Comparison of ENCODE assay signal across 1 cellular context in the genomic region with DNA sequence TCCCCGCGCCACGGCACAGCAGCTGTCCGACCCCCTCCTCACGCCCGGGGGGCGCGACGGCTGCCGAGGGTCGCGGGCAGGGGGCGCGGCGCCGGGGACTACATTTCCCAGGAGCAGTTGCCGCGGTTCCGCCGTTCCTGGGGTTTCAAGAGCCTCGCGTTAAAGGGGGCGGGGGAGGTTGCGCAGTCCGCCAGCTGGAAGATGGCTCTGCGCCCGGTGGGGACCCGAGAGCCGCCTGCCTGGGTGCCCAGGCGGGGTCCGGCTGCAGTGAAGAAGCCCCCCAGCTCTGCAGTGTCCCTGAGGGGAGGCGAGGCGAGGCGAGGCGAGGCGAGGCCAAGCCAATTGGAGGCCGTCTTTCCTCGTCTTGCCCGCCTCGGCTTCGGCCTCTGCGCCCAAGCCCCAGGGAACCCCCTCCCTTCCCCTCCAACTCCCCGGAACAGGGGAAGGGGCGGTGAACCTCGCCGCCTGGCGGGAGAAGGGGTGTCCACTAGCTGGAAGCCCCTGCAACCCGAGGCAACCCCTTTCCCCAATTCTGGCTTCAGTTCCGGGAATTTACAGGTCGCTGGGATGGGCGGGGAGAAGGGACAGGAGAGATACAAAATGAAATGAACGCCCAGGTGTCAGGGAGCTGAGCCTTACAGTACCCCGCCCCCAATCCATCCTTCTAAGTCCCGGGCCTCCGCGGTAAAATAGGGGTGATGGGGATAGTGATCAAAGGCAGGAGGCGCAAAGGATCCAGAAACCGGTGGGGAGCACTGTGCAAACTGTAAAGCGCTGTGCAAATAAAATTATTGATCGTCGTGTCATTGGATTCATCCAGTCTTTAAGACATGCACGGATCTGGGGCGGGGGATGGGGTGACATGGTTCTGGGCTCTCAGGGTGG.
TF ChIP-seq lines count a peak whose summit lies in the region.

No MANE protein-coding gene starts in this region.

TF ChIP-seq in WTC11, 78 proteins besides CTCF, POLR2A, EP300 and RAD21 (continued from another document):
- TF ChIP-seq, protein P1, sequence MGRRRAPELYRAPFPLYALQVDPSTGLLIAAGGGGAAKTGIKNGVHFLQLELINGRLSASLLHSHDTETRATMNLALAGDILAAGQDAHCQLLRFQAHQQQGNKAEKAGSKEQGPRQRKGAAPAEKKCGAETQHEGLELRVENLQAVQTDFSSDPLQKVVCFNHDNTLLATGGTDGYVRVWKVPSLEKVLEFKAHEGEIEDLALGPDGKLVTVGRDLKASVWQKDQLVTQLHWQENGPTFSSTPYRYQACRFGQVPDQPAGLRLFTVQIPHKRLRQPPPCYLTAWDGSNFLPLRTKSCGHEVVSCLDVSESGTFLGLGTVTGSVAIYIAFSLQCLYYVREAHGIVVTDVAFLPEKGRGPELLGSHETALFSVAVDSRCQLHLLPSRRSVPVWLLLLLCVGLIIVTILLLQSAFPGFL (CRISPR knock-in tag; IDR thresholded peaks at IDR 0.05; ENCODE audit: borderline replicate concordance): no peak
- no peak for TF ChIP-seq ESRRA (CRISPR knock-in tag; IDR thresholded peaks at IDR 0.05; ENCODE audit: borderline replicate concordance)
- no peak for TF ChIP-seq CBFB (CRISPR knock-in tag; IDR thresholded peaks at IDR 0.05; ENCODE audit: low read depth)
- TF ChIP-seq, protein P2, sequence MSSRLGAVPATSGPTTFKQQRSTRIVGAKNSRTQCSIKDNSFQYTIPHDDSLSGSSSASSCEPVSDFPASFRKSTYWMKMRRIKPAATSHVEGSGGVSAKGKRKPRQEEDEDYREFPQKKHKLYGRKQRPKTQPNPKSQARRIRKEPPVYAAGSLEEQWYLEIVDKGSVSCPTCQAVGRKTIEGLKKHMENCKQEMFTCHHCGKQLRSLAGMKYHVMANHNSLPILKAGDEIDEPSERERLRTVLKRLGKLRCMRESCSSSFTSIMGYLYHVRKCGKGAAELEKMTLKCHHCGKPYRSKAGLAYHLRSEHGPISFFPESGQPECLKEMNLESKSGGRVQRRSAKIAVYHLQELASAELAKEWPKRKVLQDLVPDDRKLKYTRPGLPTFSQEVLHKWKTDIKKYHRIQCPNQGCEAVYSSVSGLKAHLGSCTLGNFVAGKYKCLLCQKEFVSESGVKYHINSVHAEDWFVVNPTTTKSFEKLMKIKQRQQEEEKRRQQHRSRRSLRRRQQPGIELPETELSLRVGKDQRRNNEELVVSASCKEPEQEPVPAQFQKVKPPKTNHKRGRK (CRISPR knock-in tag; IDR thresholded peaks at IDR 0.05; ENCODE audit: borderline replicate concordance): no peak
- no peak; the same call in 1 of the 2 replicates for TF ChIP-seq TP53 (CRISPR knock-in tag; IDR thresholded peaks at IDR 0.05)
- no peak for TF ChIP-seq FOXK1 (CRISPR knock-in tag; IDR thresholded peaks at IDR 0.05)
- no peak for TF ChIP-seq KAT7 (CRISPR knock-in tag; IDR thresholded peaks at IDR 0.05; ENCODE audit: borderline replicate concordance)
- TF ChIP-seq NR3C1 (CRISPR knock-in tag; conservative IDR thresholded peaks at IDR 0.05; ENCODE audit: low read depth): 0 out of 2 replicates have a peak, but pooled peaks have one; percentile 52
- TF ChIP-seq JAZF1 (CRISPR knock-in tag; IDR thresholded peaks at IDR 0.05): no peak
- TF ChIP-seq, protein P3, sequence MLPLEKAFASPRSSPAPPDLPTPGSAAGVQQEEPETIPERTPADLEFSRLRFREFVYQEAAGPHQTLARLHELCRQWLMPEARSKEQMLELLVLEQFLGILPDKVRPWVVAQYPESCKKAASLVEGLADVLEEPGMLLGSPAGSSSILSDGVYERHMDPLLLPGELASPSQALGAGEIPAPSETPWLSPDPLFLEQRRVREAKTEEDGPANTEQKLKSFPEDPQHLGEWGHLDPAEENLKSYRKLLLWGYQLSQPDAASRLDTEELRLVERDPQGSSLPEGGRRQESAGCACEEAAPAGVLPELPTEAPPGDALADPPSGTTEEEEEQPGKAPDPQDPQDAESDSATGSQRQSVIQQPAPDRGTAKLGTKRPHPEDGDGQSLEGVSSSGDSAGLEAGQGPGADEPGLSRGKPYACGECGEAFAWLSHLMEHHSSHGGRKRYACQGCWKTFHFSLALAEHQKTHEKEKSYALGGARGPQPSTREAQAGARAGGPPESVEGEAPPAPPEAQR (CRISPR knock-in tag; IDR thresholded peaks at IDR 0.05): no peak
- peak; percentile 45; the same call in 1 of the 2 replicates for TF ChIP-seq FOXP1 (CRISPR knock-in tag; IDR thresholded peaks at IDR 0.05; ENCODE audit: borderline replicate concordance)
- TF ChIP-seq NFE2L1 (CRISPR knock-in tag; IDR thresholded peaks at IDR 0.05): no peak
- TF ChIP-seq, protein P4, sequence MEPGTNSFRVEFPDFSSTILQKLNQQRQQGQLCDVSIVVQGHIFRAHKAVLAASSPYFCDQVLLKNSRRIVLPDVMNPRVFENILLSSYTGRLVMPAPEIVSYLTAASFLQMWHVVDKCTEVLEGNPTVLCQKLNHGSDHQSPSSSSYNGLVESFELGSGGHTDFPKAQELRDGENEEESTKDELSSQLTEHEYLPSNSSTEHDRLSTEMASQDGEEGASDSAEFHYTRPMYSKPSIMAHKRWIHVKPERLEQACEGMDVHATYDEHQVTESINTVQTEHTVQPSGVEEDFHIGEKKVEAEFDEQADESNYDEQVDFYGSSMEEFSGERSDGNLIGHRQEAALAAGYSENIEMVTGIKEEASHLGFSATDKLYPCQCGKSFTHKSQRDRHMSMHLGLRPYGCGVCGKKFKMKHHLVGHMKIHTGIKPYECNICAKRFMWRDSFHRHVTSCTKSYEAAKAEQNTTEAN (CRISPR knock-in tag; IDR thresholded peaks at IDR 0.05): no peak
- TF ChIP-seq, protein P5, sequence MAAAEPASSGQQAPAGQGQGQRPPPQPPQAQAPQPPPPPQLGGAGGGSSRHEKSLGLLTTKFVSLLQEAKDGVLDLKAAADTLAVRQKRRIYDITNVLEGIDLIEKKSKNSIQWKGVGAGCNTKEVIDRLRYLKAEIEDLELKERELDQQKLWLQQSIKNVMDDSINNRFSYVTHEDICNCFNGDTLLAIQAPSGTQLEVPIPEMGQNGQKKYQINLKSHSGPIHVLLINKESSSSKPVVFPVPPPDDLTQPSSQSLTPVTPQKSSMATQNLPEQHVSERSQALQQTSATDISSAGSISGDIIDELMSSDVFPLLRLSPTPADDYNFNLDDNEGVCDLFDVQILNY (CRISPR knock-in tag; IDR thresholded peaks at IDR 0.05): 0 out of 2 replicates have a peak, but pooled peaks have one; percentile 44
- TF ChIP-seq, protein P6, sequence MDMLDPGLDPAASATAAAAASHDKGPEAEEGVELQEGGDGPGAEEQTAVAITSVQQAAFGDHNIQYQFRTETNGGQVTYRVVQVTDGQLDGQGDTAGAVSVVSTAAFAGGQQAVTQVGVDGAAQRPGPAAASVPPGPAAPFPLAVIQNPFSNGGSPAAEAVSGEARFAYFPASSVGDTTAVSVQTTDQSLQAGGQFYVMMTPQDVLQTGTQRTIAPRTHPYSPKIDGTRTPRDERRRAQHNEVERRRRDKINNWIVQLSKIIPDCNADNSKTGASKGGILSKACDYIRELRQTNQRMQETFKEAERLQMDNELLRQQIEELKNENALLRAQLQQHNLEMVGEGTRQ (CRISPR knock-in tag; IDR thresholded peaks at IDR 0.05): peak; percentile 9
- no peak for TF ChIP-seq IRF2 (CRISPR knock-in tag; IDR thresholded peaks at IDR 0.05; ENCODE audit: borderline replicate concordance, low read depth)
